17 cellular contexts compared by ENCODE assay signal in the genomic region with DNA sequence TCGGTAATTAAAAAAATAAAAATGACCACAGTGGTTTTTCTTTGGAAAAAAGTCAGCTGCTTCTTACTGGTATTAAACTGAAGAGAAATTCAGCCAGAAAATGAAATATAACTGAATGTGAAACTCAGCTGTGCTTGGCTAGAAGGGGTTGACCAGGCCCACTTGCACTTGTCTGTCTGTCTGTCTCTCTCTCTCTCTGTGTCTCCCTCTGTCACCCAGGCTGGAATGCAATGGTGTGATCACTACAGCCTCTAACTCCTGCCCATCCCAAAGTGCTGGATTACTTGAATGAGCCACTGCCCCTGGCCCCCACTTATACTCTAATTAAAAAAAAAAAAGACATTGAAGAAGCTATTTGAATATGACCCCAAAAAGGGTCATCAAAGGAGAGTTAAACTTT. TPM values are rescaled to one million over a fixed set of nuclear protein-coding genes. Genes with fewer than 3 reads are reported as not detected.
DNase-seq lines count a peak whose midpoint lies in the region; ATAC-seq and TF ChIP-seq lines count a peak whose summit lies in the region.
"Had no signal": no experiment of that assay in that cellular context is flagged by ENCODE, and none has a peak within 500 bp of the region (broad histone marks: within the 10 kb centered on the region; RNA-seq: fewer than 3 reads in every experiment).

No MANE protein-coding gene starts in this region.

- intact Hi-C loops in HCT116 (cut with micrococcal nuclease) (no loop called here), thyroid gland (cut with DNase I) (no loop called here), ascending aorta (cut with DNase I) (no loop called here)

- TF ChIP-seq RAD21 in HCT116 (IDR thresholded peaks at IDR 0.05; ENCODE audit: low read depth), result no peak

- RAD21 ChIA-PET in HCT116 (lab: Charles Lee; ENCODE audit: low non-redundant PET in 1 of 2, low total read pairs in 2 of 2, uncharacterized antibody in 2 of 2, unreplicated experiment in 2 of 2), result no interaction called here

- H3K27me3 ChIP-seq in HCT116 (ENCODE audit: insufficient read depth, low read length) (no peaks in the 10 kb centered on the region), iPS-20b (ENCODE audit: insufficient read depth, low read length) (no peaks in the 10 kb centered on the region), thyroid gland (no peaks in the 10 kb centered on the region), ascending aorta (no peaks in the 10 kb centered on the region)
- H3K27me3 ChIP-seq: Peyer's patch, SJSA1 had no signal

- H3K9ac ChIP-seq in HCT116 (ENCODE audit: low read length) (no peak overlapping the region), iPS-20b (ENCODE audit: low read depth, low read length) (peak overlapping the region; percentile 49; the same call in 1 of the 2 replicates)

- H3K9me2 ChIP-seq in HCT116 (ENCODE audit: insufficient read depth), result no peaks in the 10 kb centered on the region

- WGBS in thyroid gland, 2 donors, result 33% methylated on average over 1 of the region's 1 CpG

- peak overlapping the region; percentile 23; the same call in 1 of the 2 replicates for H3K4me2 ChIP-seq in HCT116 (ENCODE audit: low read length)

- TF ChIP-seq CTCF in HCT116 (IDR thresholded peaks at IDR 0.05 in 2 of 3, conservative IDR thresholded peaks at IDR 0.05 in 1 of 3; ENCODE audit: borderline replicate concordance in 1 of 3, insufficient read depth in 1 of 3, low read depth in 2 of 3, low read length in 2 of 3) (no peak), nephron (IDR thresholded peaks at IDR 0.05; ENCODE audit: unreplicated experiment in 3 of 3) (no peak), thyroid gland (IDR thresholded peaks at IDR 0.05) (no peak), ascending aorta (IDR thresholded peaks at IDR 0.05) (no peak)

- peak overlapping the region; percentile 38 to 46 (median 40) for H3K27ac Mint-ChIP-seq in nephron

- TF ChIP-seq POLR2A in HCT116 (IDR thresholded peaks at IDR 0.05; ENCODE audit: borderline replicate concordance, extremely low read depth, insufficient read depth, insufficient read length), result no peak
- no peak for TF ChIP-seq POLR2A in thyroid gland (IDR thresholded peaks at IDR 0.05)

- H3K4me1 ChIP-seq in HCT116 (ENCODE audit: control insufficient read depth in 1 of 2, insufficient read depth in 2 of 2, low read length in 2 of 2) (peaks cover 10 to 20% of the 10 kb centered on the region in 2 experiments; a peak in 3 of 4 replicates), iPS-20b (ENCODE audit: insufficient read depth, low read length) (peaks cover 22% of the 10 kb centered on the region; the same call in 1 of the 2 replicates), thyroid gland (peaks cover 0 to 23% of the 10 kb centered on the region in 2 donors), ascending aorta (no peaks in the 10 kb centered on the region)
- H3K4me1 ChIP-seq: Peyer's patch had no signal

- H3K36me3 Mint-ChIP-seq in nephron (ENCODE audit: low read depth), result no peaks in the 10 kb centered on the region

- CTCF ChIA-PET in HCT116 (lab: Charles Lee), result no interaction called here

- no peaks in the 10 kb centered on the region for H3K79me2 ChIP-seq in HCT116 (ENCODE audit: insufficient read depth, low read length)

- POLR2A ChIA-PET in HCT116 (lab: Charles Lee), result no interaction called here

- no TSS peak for BruUV-seq in HCT116 (replicated peaks; lab: Mats Ljungman, UMichigan)

- no peaks in the 10 kb centered on the region for H3K36me3 ChIP-seq in HCT116 (ENCODE audit: control insufficient read depth in 1 of 2, insufficient read depth in 2 of 2, low read length in 2 of 2)
- no peaks in the 10 kb centered on the region for H3K36me3 ChIP-seq in iPS-20b (ENCODE audit: insufficient read depth, low read depth, low read length)
- H3K36me3 ChIP-seq in thyroid gland, result no peaks in the 10 kb centered on the region
- H3K36me3 ChIP-seq in ascending aorta, result no peaks in the 10 kb centered on the region
- H3K36me3 ChIP-seq: Peyer's patch, SJSA1 had no signal

- H3K9me3 Mint-ChIP-seq in nephron, result no peaks in the 10 kb centered on the region

- H3K4me3 ChIP-seq in HCT116 (replicated peaks in 1 of 2; ENCODE audit: low read depth in 1 of 2, low read length in 2 of 2), result no peak overlapping the region
- no peak overlapping the region for H3K4me3 ChIP-seq in iPS-20b (ENCODE audit: low read length)
- H3K4me3 ChIP-seq in thyroid gland (replicated peaks in 1 of 3), result no peak overlapping the region
- H3K4me3 ChIP-seq in ascending aorta, result no peak overlapping the region
- H3K4me3 ChIP-seq: Peyer's patch, SJSA1 had no signal

- peaks cover 16% of the 10 kb centered on the region for H3K4me1 Mint-ChIP-seq in nephron

- no peak overlapping the region for H3K4me3 Mint-ChIP-seq in nephron

- H3K27me3 Mint-ChIP-seq in nephron (ENCODE audit: low read depth), result peaks cover 15% of the 10 kb centered on the region

- no peak overlapping the region for H3K27ac ChIP-seq in HCT116 (ENCODE audit: low read depth, low read length)
- no peak overlapping the region for H3K27ac ChIP-seq in iPS-20b (ENCODE audit: low read length)
- H3K27ac ChIP-seq in thyroid gland, result peak overlapping the region; percentile 14 to 72 (median 49)
- H3K27ac ChIP-seq in ascending aorta, result no peak overlapping the region
- H3K27ac ChIP-seq: Peyer's patch, SJSA1 had no signal

- DNase-seq in HCT116 (ENCODE audit: low read depth, low spot score) (no peak), thyroid gland (no peak), ascending aorta (ENCODE audit: low spot score in 2 of 2) (no peak)
- DNase-seq: ACHN; C1 segment of cervical spinal cord; DND-41; NCI-H1436; NCI-H1930; NCI-H2171 treated with DMSO at 0.1 percent for 48 hours; NCI-H446 treated with DMSO at 0.1 percent for 48 hours; NK-92 treated with Interleukin-12 subunit alpha and Interleukin-12 subunit beta, amount 100 ng/mL, for 24 hours; Peyer's patch had no signal

- H4K20me1 ChIP-seq in HCT116 (ENCODE audit: insufficient read depth), result no peaks in the 10 kb centered on the region

- H3K9me3 ChIP-seq in HCT116 (ENCODE audit: control insufficient read depth in 1 of 2, insufficient read depth in 1 of 2, low read depth in 1 of 2, low read length in 2 of 2), result no peaks in the 10 kb centered on the region
- no peaks in the 10 kb centered on the region for H3K9me3 ChIP-seq in iPS-20b (ENCODE audit: insufficient read depth, low read depth, low read length)
- no peaks in the 10 kb centered on the region for H3K9me3 ChIP-seq in thyroid gland
- no peaks in the 10 kb centered on the region for H3K9me3 ChIP-seq in ascending aorta
- H3K9me3 ChIP-seq: Peyer's patch, SJSA1 had no signal

- H2AFZ ChIP-seq in HCT116 (ENCODE audit: low read depth, low read length, poor library complexity, severe bottlenecking), result peak overlapping the region; percentile 77

- ATAC-seq in HCT116, result no peak
- no peak for ATAC-seq in GM18907 (IDR thresholded peaks at IDR 0.05; ENCODE audit: unreplicated experiment)
- no peak for ATAC-seq in GM21619 (IDR thresholded peaks at IDR 0.05; ENCODE audit: unreplicated experiment)

TF ChIP-seq in HCT116, 20 proteins besides CTCF, POLR2A, EP300 and RAD21:
- TF ChIP-seq, protein P1, sequence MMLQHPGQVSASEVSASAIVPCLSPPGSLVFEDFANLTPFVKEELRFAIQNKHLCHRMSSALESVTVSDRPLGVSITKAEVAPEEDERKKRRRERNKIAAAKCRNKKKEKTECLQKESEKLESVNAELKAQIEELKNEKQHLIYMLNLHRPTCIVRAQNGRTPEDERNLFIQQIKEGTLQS (IDR thresholded peaks at IDR 0.05), result no peak
- TF ChIP-seq SP1 (IDR thresholded peaks at IDR 0.05; ENCODE audit: low read depth) (no peak), CBX3 (IDR thresholded peaks at IDR 0.05; ENCODE audit: low read depth) (no peak)

RNA-seq across cellular contexts. Expression of a gene that starts 17.3 kb away (rescaled TPM):
- total RNA-seq in HCT116 (2021; ENCODE audit: unreplicated experiment) (51.6 TPM), thyroid gland (100 to 1,000 TPM in 1 of 4 donors, 10 to 100 TPM in 3; 91.6 to 105 (median 95.5) TPM), ascending aorta (127 TPM)
- 70.8 and 76.9 TPM in 2 replicates for polyA plus RNA-seq in HCT116 (2012)

Comparison
In these comparisons a context has a peak if more than half of its experiments do, and no peak if none do; other contexts are left out.
1. H3K27ac ChIP-seq: peak in thyroid gland (3 of 3); none in HCT116 (single experiment), iPS-20b (single experiment) and ascending aorta (0 of 2).